ENCODE assay signal across 8 cellular contexts in the genomic region with DNA sequence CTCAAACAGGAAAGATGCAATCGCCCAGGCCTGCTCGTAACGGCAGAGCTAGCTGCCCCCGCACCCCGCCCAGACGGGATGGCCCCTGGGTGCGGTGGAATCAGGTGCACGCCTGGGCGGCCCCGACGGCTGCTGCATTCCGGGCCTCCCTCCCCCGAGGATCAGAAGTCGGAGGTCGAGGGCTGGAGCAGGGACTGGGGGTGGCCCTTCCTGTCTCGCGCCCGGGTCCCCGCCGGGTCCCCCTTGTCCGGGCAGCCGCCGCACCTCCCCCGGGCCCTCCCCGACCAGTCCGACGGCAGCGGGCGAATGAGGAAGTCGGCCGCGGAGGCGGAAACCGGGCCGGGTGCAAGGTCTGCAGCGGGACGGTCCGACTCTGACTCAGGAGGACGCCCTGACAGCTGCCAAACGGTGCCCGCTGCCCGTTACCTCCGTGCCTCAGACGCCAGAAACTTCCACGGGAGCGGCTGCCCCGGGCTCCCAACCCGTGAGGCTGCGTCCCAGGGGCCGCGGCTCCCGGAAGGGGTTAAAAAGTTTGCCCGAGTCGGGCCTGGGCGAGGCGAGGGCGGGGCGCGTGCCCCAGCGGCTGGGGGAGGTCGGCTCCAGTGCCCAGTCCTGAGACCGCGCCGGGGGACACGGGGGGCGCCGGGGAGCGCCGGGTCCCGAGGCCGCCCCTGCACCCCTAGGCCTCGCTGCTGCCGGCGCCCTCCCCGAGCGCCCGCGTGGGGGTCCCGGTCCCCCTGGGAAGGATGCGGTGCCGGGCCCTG. TPM values are rescaled to one million over a fixed set of nuclear protein-coding genes. Genes with fewer than 3 reads are reported as not detected.
DNase-seq lines count a peak whose midpoint lies in the region; ATAC-seq, FAIRE-seq and TF ChIP-seq lines count a peak whose summit lies in the region.

No MANE protein-coding gene starts in this region.

- POLR2A ChIA-PET in HepG2 (lab: Yijun Ruan, JAX): interaction anchor here (0.9 to 3.7 kb wide), 28 partner anchors 11 to 148 kb away, joined by 3 to 36 read pairs (median 8); partner anchors contain the start of gene APOL2

- H3K4me3 ChIP-seq in RWPE2 (ENCODE audit: severe bottlenecking): peak overlapping the region; percentile 83
- H3K4me3 ChIP-seq in HepG2 (replicated peaks in 1 of 3; ENCODE audit: insufficient read depth in 1 of 3, low read depth in 2 of 3, low read length in 3 of 3): peak overlapping the region; percentile 87 to 98 (median 90)

- peaks cover 25% of the 10 kb centered on the region for H4K20me1 ChIP-seq in HepG2 (ENCODE audit: insufficient read depth, low read length)

- TF ChIP-seq POLR2A in HepG2 (IDR thresholded peaks at IDR 0.05; ENCODE audit: insufficient read depth in 1 of 2, low read depth in 2 of 2, low read length in 2 of 2): no peak

- intact Hi-C loops in HepG2 (cut with micrococcal nuclease; ENCODE audit: unreplicated experiment): no loop called here

- H3K4me1 ChIP-seq in RWPE2 (ENCODE audit: insufficient read depth, poor library complexity, severe bottlenecking) (peaks cover 34% of the 10 kb centered on the region), HepG2 (ENCODE audit: insufficient read depth, low read length) (peaks cover 53% of the 10 kb centered on the region)

- H3K36me3 ChIP-seq in RWPE2 (ENCODE audit: low read depth) (peaks cover 52% of the 10 kb centered on the region), HepG2 (replicated peaks in 1 of 2; ENCODE audit: control insufficient read depth in 1 of 2, insufficient read depth in 2 of 2, low read length in 2 of 2) (peaks cover 5 to 6% of the 10 kb centered on the region in 2 experiments; a peak in 3 of 5 replicates)

- H3K9me3 ChIP-seq in RWPE2 (ENCODE audit: severe bottlenecking): no peaks in the 10 kb centered on the region
- no peaks in the 10 kb centered on the region for H3K9me3 ChIP-seq in HepG2 (ENCODE audit: low read length)

- H3K4me2 ChIP-seq in HepG2 (ENCODE audit: low read depth, low read length): peak overlapping the region; percentile 99

- no peak overlapping the region for H2AFZ ChIP-seq in HepG2 (ENCODE audit: low read length)

- peaks cover 56% of the 10 kb centered on the region for H3K79me2 ChIP-seq in HepG2 (ENCODE audit: insufficient read depth, low read length)

- no peaks in the 10 kb centered on the region for H3K27me3 ChIP-seq in RWPE2 (ENCODE audit: insufficient read depth, poor library complexity, severe bottlenecking)
- no peaks in the 10 kb centered on the region for H3K27me3 ChIP-seq in HepG2 (ENCODE audit: control insufficient read depth in 1 of 2, insufficient read depth in 2 of 2, low read length in 2 of 2)

- BruUV-seq in HepG2 (replicated peaks; lab: Mats Ljungman, UMichigan): no TSS peak

- WGBS in HepG2 (ENCODE audit: low lambda C conversion rate): 0% methylated on average over 15 of the region's 81 CpGs

- peak overlapping the region; percentile 83 for H3K9ac ChIP-seq in HepG2 (ENCODE audit: insufficient read depth, low read depth, low read length)

- H3K27ac ChIP-seq in RWPE2 (ENCODE audit: poor library complexity, severe bottlenecking): peak overlapping the region; percentile 96
- peak overlapping the region; percentile 93 for H3K27ac ChIP-seq in caudate nucleus (ENCODE audit: low read depth, low read length)
- peak overlapping the region; percentile 70 for H3K27ac ChIP-seq in HepG2 (ENCODE audit: extremely low read length, insufficient read depth, low read length)

- TF ChIP-seq RAD21 in HepG2 (CRISPR knock-in tag; IDR thresholded peaks at IDR 0.05): no peak; the same call in 1 of the 2 replicates

- peak; percentile 11 for DNase-seq in NCI-H2171 (lab: John Stamatoyannopoulos, UW)
- DNase-seq in NCI-H2171 treated with DMSO at 0.1 percent for 48 hours (lab: John Stamatoyannopoulos, UW): no peak
- DNase-seq in RWPE2 (ENCODE audit: low spot score): no peak
- peak in 18 of 61 donors; percentile 3 to 61 (median 44) for DNase-seq in caudate nucleus (lab: John Stamatoyannopoulos, UW)
- DNase-seq in HepG2 (ENCODE audit: low spot score): no peak
- peak; percentile 74 for DNase-seq in stimulated activated CD8-positive, alpha-beta memory T cell treated with anti-CD3 and anti-CD28 coated beads, Interleukin-4, amount 100 ng/mL, for 48 hours

- TF ChIP-seq EP300 in HepG2 (IDR thresholded peaks at IDR 0.05; ENCODE audit: low read depth in 2 of 2, low read length in 2 of 2): no peak
- TF ChIP-seq EP300 in HepG2 (CRISPR knock-in tag; IDR thresholded peaks at IDR 0.05; ENCODE audit: borderline replicate concordance): no peak

- CTCF ChIA-PET in HepG2 (lab: Yijun Ruan, JAX; ENCODE audit: low intra/inter-chr PET ratio, low total read pairs): no interaction called here

- peak; percentile 30 for ATAC-seq in HG02840 (IDR thresholded peaks at IDR 0.05; ENCODE audit: low FRiP score, unreplicated experiment)
- ATAC-seq in RWPE2 (ENCODE audit: low read depth): no peak
- peak; percentile 12 for ATAC-seq in HepG2
- no peak for ATAC-seq in HG03139 (IDR thresholded peaks at IDR 0.05; ENCODE audit: unreplicated experiment)

- no peak for FAIRE-seq in HepG2 (lab: Jason Lieb, UNC)

- in situ Hi-C loops in HepG2 (cut with HindIII; ENCODE audit: extremely low pct_ligation_motif_present, low pct_unique_long_range_greater_than_20kb): no loop called here

- TF ChIP-seq CTCF in RWPE2 (IDR thresholded peaks at IDR 0.05; ENCODE audit: poor library complexity, severe bottlenecking) (no peak), HepG2 (CRISPR knock-in tag; IDR thresholded peaks at IDR 0.05) (no peak)

TF ChIP-seq in HepG2, 621 proteins besides CTCF, POLR2A, EP300 and RAD21 (continues in another document):
- TF ChIP-seq ZFP36L1 (CRISPR knock-in tag; IDR thresholded peaks at IDR 0.05): no peak
- no peak for TF ChIP-seq HNF4A (CRISPR knock-in tag; IDR thresholded peaks at IDR 0.05)
- TF ChIP-seq BCLAF1 (IDR thresholded peaks at IDR 0.05): no peak

RNA-seq across cellular contexts. Expression of gene MYH9, which starts 0.7 kb away (rescaled TPM):
- total RNA-seq in HepG2 (2016; rRNA removed; fragmentation: Illumina TruSeq; extraction: Trizol): 98.5 and 125 TPM in 2 replicates
- total RNA-seq in HepG2 (2016; cell fraction: cytosol; rRNA removed; fragmentation: Illumina TruSeq; extraction: Trizol; ENCODE audit: low read depth): 28.5 and 28.7 TPM in 2 replicates
- 92.9 and 102 TPM in 2 replicates for total RNA-seq in HepG2 (2016; cell fraction: insoluble cytoplasmic fraction; rRNA removed; fragmentation: Illumina TruSeq; extraction: Trizol)
- total RNA-seq in HepG2 (2016; cell fraction: membrane; rRNA removed; fragmentation: Illumina TruSeq; extraction: Trizol): 39.3 and 47.1 TPM in 2 replicates
- 73.0 and 81.6 TPM in 2 replicates for total RNA-seq in HepG2 (2016; cell fraction: nucleus; rRNA removed; fragmentation: Illumina TruSeq; extraction: Trizol)
- 50.7 and 60.6 TPM in 2 replicates for polyA plus RNA-seq in HepG2 (2011; rRNA removed)
- 31.6 and 39.3 TPM in 2 replicates for polyA plus RNA-seq in HepG2 (2011; cell fraction: cytosol; rRNA removed)
- 68.4 and 91.3 TPM in 2 replicates for polyA plus RNA-seq in HepG2 (2011; cell fraction: nucleus; rRNA removed)
- 88.3 and 93.4 TPM in 2 replicates for polyA plus RNA-seq in HepG2 (2012)
- 3.6 and 4.2 TPM in 2 replicates for polyA plus RNA-seq in HepG2 (2016; cell fraction: cytosol; fragmentation: Illumina TruSeq; extraction: Trizol; ENCODE audit: low read depth)
- 72.0 and 110 TPM in 2 replicates for polyA plus RNA-seq in HepG2 (2016; cell fraction: insoluble cytoplasmic fraction; fragmentation: Illumina TruSeq; extraction: Trizol; ENCODE audit: low read depth)
- 8.1 and 11.6 TPM in 2 replicates for polyA plus RNA-seq in HepG2 (2016; cell fraction: membrane; fragmentation: Illumina TruSeq; extraction: Trizol; ENCODE audit: low read depth)
- polyA plus RNA-seq in HepG2 (2016; cell fraction: nucleus; fragmentation: Illumina TruSeq; extraction: Trizol; ENCODE audit: insufficient read depth, low read depth): 106 and 113 TPM in 2 replicates
- 124 and 180 TPM in 2 replicates for polyA minus RNA-seq in HepG2 (2011; rRNA and poly(A)+ RNA removed; ENCODE audit: low replicate concordance)
- 125 and 176 TPM in 2 replicates for polyA minus RNA-seq in HepG2 (2011; cell fraction: cytosol; rRNA and poly(A)+ RNA removed)
- 61.9 and 97.5 TPM in 2 replicates for polyA minus RNA-seq in HepG2 (2011; cell fraction: nucleus; rRNA and poly(A)+ RNA removed)

Comparison
In these comparisons a context has a peak if more than half of its experiments do, and no peak if none do; other contexts are left out.
1. DNase-seq: peak in NCI-H2171 (single experiment) and stimulated activated CD8-positive, alpha-beta memory T cell treated with anti-CD3 and anti-CD28 coated beads, Interleukin-4, amount 100 ng/mL, for 48 hours (single experiment); none in NCI-H2171 treated with DMSO at 0.1 percent for 48 hours (single experiment), RWPE2 (single experiment) and HepG2 (single experiment).
2. ATAC-seq: peak in HG02840 (single experiment) and HepG2 (single experiment); none in RWPE2 (single experiment) and HG03139 (single experiment).
3. Peak in every context shown above with its lines, with median percentiles within 50 percentile points of each other: H3K27ac ChIP-seq.